Comparison of ENCODE assay signal across 8 cellular contexts in the genomic region with DNA sequence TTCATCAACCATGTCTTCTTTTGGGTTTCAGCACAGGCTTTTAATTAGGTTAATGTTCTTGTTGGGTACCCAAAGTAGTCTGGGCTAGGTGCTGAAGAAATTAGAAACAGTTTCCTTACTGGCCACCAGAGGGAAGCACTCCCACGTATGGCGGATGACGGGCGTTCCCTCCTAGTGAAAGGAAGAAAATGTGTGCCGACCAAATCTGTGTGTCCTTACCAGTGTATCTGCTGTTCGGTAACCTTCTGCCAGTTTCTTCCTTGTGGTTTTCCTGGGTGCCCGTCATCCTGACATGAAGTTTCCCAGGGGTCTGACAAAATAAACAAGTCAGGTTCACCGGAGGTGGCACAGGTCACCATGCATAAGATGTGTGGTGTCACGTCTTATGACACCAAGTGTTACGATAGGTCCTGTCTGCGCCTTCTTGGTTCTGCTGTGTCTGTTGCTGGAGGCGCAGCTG. TPM values are rescaled to one million over a fixed set of nuclear protein-coding genes. Genes with fewer than 3 reads are reported as not detected.
DNase-seq lines count a peak whose midpoint lies in the region; ATAC-seq and TF ChIP-seq lines count a peak whose summit lies in the region.

No MANE protein-coding gene starts in this region.

- H3K27ac ChIP-seq in prostate gland: no peak overlapping the region

- H3K9me3 ChIP-seq in prostate gland: no peaks in the 10 kb centered on the region

- TF ChIP-seq CTCF in LNCaP clone FGC (IDR thresholded peaks at IDR 0.05; ENCODE audit: control insufficient read depth, extremely low read depth, insufficient read depth): peak; percentile 85
- TF ChIP-seq CTCF in prostate gland (IDR thresholded peaks at IDR 0.05): peak; percentile 28 to 72 (median 64)

- H3K4me1 ChIP-seq in prostate gland (replicated peaks): no peaks in the 10 kb centered on the region

- DNase-seq in NCI-H510A treated with DMSO at 0.1 percent for 48 hours (lab: John Stamatoyannopoulos, UW): peak; percentile 61
- no peak for DNase-seq in NCI-H510A (lab: John Stamatoyannopoulos, UW)
- peak; percentile 17 for DNase-seq in LNCaP clone FGC (ENCODE audit: low read depth)
- DNase-seq in SK-MEL-5 (ENCODE audit: low read depth, low spot score): peak; percentile 61
- peak; percentile 26 for DNase-seq in activated gamma-delta T cell treated with anti-CD3 and anti-CD28 coated beads, Interleukin-2, amount 50 U/mL, for 16 hours (ENCODE audit: low read depth)
- peak; percentile 14 for DNase-seq in glomerular endothelial cell (ENCODE audit: extremely low read depth, low read depth, low spot score)
- DNase-seq in prostate gland (ENCODE audit: low spot score): peak; percentile 39

- intact Hi-C loops in prostate gland (cut with DNase I): no loop called here

- WGBS in prostate gland: 38% methylated on average over 12 of the region's 12 CpGs

- H3K4me3 ChIP-seq in LNCaP clone FGC (ENCODE audit: low read depth, low read length) (no peak overlapping the region), prostate gland (no peak overlapping the region)

- no peaks in the 10 kb centered on the region for H3K36me3 ChIP-seq in prostate gland

- in situ Hi-C loops in SK-MEL-5 (cut with HindIII; ENCODE audit: low pct_unique_long_range_greater_than_20kb, low sequenced_read_pairs): no loop called here

- TF ChIP-seq POLR2A in prostate gland (IDR thresholded peaks at IDR 0.05): no peak
- TF ChIP-seq POLR2A in GM18505 (IDR thresholded peaks at IDR 0.05; ENCODE audit: borderline replicate concordance, extremely low read depth, insufficient read depth, insufficient read length): no peak

- ATAC-seq in GM18505 (IDR thresholded peaks at IDR 0.05; ENCODE audit: unreplicated experiment): no peak

- no peaks in the 10 kb centered on the region for H3K27me3 ChIP-seq in prostate gland (replicated peaks; ENCODE audit: insufficient read depth)

RNA-seq across cellular contexts. Expression of gene WDR88, which starts 6.0 kb away (rescaled TPM):
- total RNA-seq in SK-MEL-5 (2014; rRNA removed; shearing (Covaris generic)): not detected in 2 replicates
- not detected in 2 replicates for polyA plus RNA-seq in SK-MEL-5 (2015; cell fraction: cytosol; rRNA removed)
- polyA plus RNA-seq in SK-MEL-5 (2015; cell fraction: nucleus; rRNA removed): not detected in 2 replicates
- total RNA-seq in glomerular endothelial cell (not detected in 2 replicates), prostate gland (1 to 10 TPM in 1 of 2 donors, not detected in 1; 3.9 TPM)

RNA-seq across cellular contexts. Expression of gene GPATCH1, which starts 45.0 kb away (rescaled TPM):
- total RNA-seq in SK-MEL-5 (2014; rRNA removed; shearing (Covaris generic)): 6.8 and 9.2 TPM in 2 replicates
- 5.7 and 7.0 TPM in 2 replicates for polyA plus RNA-seq in SK-MEL-5 (2015; cell fraction: cytosol; rRNA removed)
- polyA plus RNA-seq in SK-MEL-5 (2015; cell fraction: nucleus; rRNA removed): 23.3 and 27.7 TPM in 2 replicates
- total RNA-seq in glomerular endothelial cell (2.5 and 6.6 TPM in 2 replicates), prostate gland (10 to 100 TPM in 1 of 2 donors, 1 to 10 TPM in 1; 7.9 to 12.2 TPM)
